In the genomic region with DNA sequence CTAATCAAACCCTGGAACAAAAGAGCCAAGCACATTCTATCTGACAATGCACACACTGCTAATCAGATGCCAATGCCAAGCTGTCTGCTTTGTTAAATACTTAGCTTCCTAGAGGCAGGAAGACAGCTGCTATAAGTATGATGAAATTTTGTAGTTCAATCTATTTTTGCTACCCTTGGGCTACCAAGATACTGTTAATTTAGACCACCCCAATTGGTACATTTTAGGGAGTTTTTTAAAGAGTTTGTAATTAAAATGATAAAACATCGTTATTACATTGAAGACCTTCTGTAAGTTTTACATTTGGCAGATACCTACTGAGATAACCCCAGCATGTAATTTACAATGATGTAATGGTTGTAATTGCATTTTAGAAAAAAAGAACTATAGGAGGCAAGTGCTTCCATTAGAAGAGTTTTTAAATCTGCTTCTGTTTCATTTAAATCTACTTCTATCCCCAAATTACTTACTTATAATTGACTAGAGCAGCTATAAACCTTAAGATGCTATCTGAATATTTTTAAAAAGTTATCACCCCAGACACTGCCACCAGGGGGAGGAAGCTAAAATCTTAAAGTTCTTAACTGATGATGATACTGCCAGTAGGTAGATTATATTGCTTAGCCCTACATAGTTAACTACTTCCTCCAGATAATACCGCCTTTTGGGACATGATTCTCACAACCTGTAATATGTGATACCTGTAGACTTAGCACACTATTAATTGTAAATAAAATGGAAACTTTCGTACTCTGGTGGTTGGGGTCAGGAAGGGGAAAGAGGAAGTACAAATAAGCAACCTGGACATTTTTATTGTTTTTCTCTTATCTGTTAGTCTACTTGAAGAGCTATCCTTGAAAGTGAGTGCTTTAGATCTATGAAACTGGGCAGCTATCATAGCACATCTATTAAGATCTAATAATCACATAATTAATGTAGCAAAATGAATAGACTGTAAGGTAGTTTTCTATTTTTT, we compare ENCODE assay signal across 8 cellular contexts.
DNase-seq lines count a peak whose midpoint lies in the region; ATAC-seq, FAIRE-seq and TF ChIP-seq lines count a peak whose summit lies in the region.

No MANE protein-coding gene starts in this region.

- no peak for TF ChIP-seq POLR2A in adrenal gland (IDR thresholded peaks at IDR 0.05)
- TF ChIP-seq POLR2A in right lobe of liver (IDR thresholded peaks at IDR 0.05): no peak

- intact Hi-C loops in adrenal gland (cut with DNase I) (no loop called here), right lobe of liver (cut with DNase I) (no loop called here), aorta (cut with DNase I) (no loop called here)

- H3K27me3 ChIP-seq in adrenal gland (no peaks in the 10 kb centered on the region), right lobe of liver (no peaks in the 10 kb centered on the region), aorta (ENCODE audit: control insufficient read depth in 1 of 2, insufficient read depth in 2 of 2, low read length in 1 of 2) (no peaks in the 10 kb centered on the region)

- 76 to 85% (median 79%) methylated on average over 3 of the region's 3 CpGs for WGBS in adrenal gland, 4 donors
- WGBS in right lobe of liver (ENCODE audit: insufficient coverage, low coverage, low lambda C conversion rate, missing lambda C conversion rate): 71% methylated on average over 3 of the region's 3 CpGs
- 94 to 97% methylated on average over 3 of the region's 3 CpGs for WGBS in aorta, 2 donors

- DNase-seq in GM12865 (ENCODE audit: low read depth) (peak; percentile 45), NCI-H460 (ENCODE audit: extremely low read depth, low read depth) (peak; percentile 18), adrenal gland (peak in 1 of 7 donors; percentile 9), right lobe of liver (no peak), inferior parietal cortex (ENCODE audit: extremely low spot score) (no peak), aorta (no peak)

- peak in 1 of 4 donors; percentile 22 for ATAC-seq in right lobe of liver
- no peak for ATAC-seq in aorta (ENCODE audit: low FRiP score)
- ATAC-seq in HG03565 (IDR thresholded peaks at IDR 0.05; ENCODE audit: unreplicated experiment): no peak

- H3K9me3 ChIP-seq in adrenal gland (replicated peaks in 1 of 3) (no peaks in the 10 kb centered on the region), right lobe of liver (no peaks in the 10 kb centered on the region), aorta (ENCODE audit: control insufficient read depth, low read length) (no peaks in the 10 kb centered on the region)

- H3K27ac ChIP-seq in adrenal gland (no peak overlapping the region), right lobe of liver (no peak overlapping the region), aorta (ENCODE audit: low read depth in 1 of 2, low read length in 2 of 2) (no peak overlapping the region)

- H3K4me3 ChIP-seq in GM12865 (ENCODE audit: low read depth, low read length) (no peak overlapping the region), adrenal gland (no peak overlapping the region), right lobe of liver (no peak overlapping the region), aorta (ENCODE audit: low read length in 2 of 2) (no peak overlapping the region)

- peak; percentile 79 for FAIRE-seq in A204.1 (lab: Jason Lieb, UNC)

- peaks cover 8 to 16% of the 10 kb centered on the region in 2 donors for H3K4me1 ChIP-seq in adrenal gland (replicated peaks in 1 of 2)
- peaks cover 0 to 9% (median 0%) of the 10 kb centered on the region in 4 donors for H3K4me1 ChIP-seq in right lobe of liver
- H3K4me1 ChIP-seq in aorta (ENCODE audit: control insufficient read depth in 1 of 2, insufficient read depth in 2 of 2, low read length in 2 of 2): no peaks in the 10 kb centered on the region

- peak; percentile 25 for TF ChIP-seq CTCF in GM12865 (IDR thresholded peaks at IDR 0.05; ENCODE audit: insufficient read depth, low read depth, low read length, missing control alignments)
- peak in 4 of 6 experiments; percentile 34 to 50 (median 45) for TF ChIP-seq CTCF in adrenal gland (IDR thresholded peaks at IDR 0.05)
- peak; percentile 27 to 31 (median 28) for TF ChIP-seq CTCF in right lobe of liver (IDR thresholded peaks at IDR 0.05)

- H3K36me3 ChIP-seq in adrenal gland (replicated peaks in 1 of 2) (no peaks in the 10 kb centered on the region), right lobe of liver (no peaks in the 10 kb centered on the region), aorta (ENCODE audit: control insufficient read depth in 1 of 2, insufficient read depth in 2 of 2, low read length in 1 of 2) (no peaks in the 10 kb centered on the region)

Comparison
In these comparisons a context has a peak if more than half of its experiments do, and no peak if none do; other contexts are left out.
1. DNase-seq: peak in GM12865 (single experiment) and NCI-H460 (single experiment); none in right lobe of liver (0 of 3), inferior parietal cortex (single experiment) and aorta (0 of 2).
2. Peak in every context shown above with its lines, with median percentiles within 50 percentile points of each other: CTCF ChIP-seq.